In genomic region chr3:100102757-100103156, GRCh38 we compare ENCODE assay signal across 27 cellular contexts. TPM values are rescaled to one million over a fixed set of nuclear protein-coding genes. Genes with fewer than 3 reads are reported as not detected.
A peak's percentile ranks its signal among the peaks of the same experiment; 100 is the strongest.
DNase-seq lines count a peak whose midpoint lies in the region; ATAC-seq, FAIRE-seq and TF ChIP-seq lines count a peak whose summit lies in the region.
"Had no signal": no experiment of that assay in that cellular context is flagged by ENCODE, and none has a peak within 500 bp of the region (broad histone marks: within the 10 kb centered on the region; RNA-seq: fewer than 3 reads in every experiment).

No MANE protein-coding gene starts in this region.

- FAIRE-seq in GM19239 (lab: Jason Lieb, UNC) = peak; percentile 68
- FAIRE-seq in bronchial epithelial cell (lab: Jason Lieb, UNC) = peak; percentile 52
- FAIRE-seq: A204.1 had no signal

- TF ChIP-seq CTCF in bronchial epithelial cell (IDR thresholded peaks at IDR 0.05; ENCODE audit: insufficient read depth, low read length, severe bottlenecking) (no peak), progenitor cell of endocrine pancreas (IDR thresholded peaks at IDR 0.05; ENCODE audit: unreplicated experiment) (no peak)

- no peak overlapping the region for H3K4me3 Mint-ChIP-seq in progenitor cell of endocrine pancreas (ENCODE audit: low read depth)
- H3K4me3 Mint-ChIP-seq: activated CD4-positive, alpha-beta T cell treated with anti-CD3 and anti-CD28 coated beads, Interleukin-2, amount 10 ng/mL, durations not matched to agents 7 days and 5 days; activated naive CD8-positive, alpha-beta T cell; activated T-helper 17 cell treated with anti-CD3 and anti-CD28 coated beads, Interleukin-2, amount 50 U/mL, for 72 hours; T-helper 2 cell treated with Interferon-gamma antibody and Interleukin-4, amounts not matched to agents 5 μg/mL and 100 μg/mL, for 36 hours had no signal

- no peak for ATAC-seq in HG02763 (IDR thresholded peaks at IDR 0.05; ENCODE audit: unreplicated experiment)
- ATAC-seq: activated T-helper 17 cell treated with anti-CD3 and anti-CD28 coated beads, Interleukin-2, amount 50 U/mL, for 72 hours; mucosa of descending colon had no signal

- DNase-seq in DMS 273 (lab: John Stamatoyannopoulos, UW; ENCODE audit: unreplicated experiment) = peak; percentile 58
- DNase-seq in DMS 273 treated with DMSO at 0.1 percent for 48 hours (lab: John Stamatoyannopoulos, UW) = no peak
- no peak for DNase-seq in GM19239 (ENCODE audit: insufficient read length, low spot score)
- no peak for DNase-seq in bronchial epithelial cell (ENCODE audit: low read depth)
- no peak for DNase-seq in progenitor cell of endocrine pancreas (ENCODE audit: low spot score, unreplicated experiment)
- DNase-seq in islet precursor cell = no peak
- DNase-seq in head of caudate nucleus = no peak
- DNase-seq: activated CD4-positive, alpha-beta T cell treated with anti-CD3 and anti-CD28 coated beads, Interleukin-2, amount 10 ng/mL, durations not matched to agents 7 days and 5 days; activated CD8-positive, alpha-beta memory T cell treated with anti-CD3 and anti-CD28 coated beads, Interleukin-2, amount 50 U/mL, for 48 hours; AML-193; DMS79; effector CD8-positive, alpha-beta T cell; erythroblast; foreskin fibroblast; GOT3; hypothalamus; mucosa of descending colon; MV-4-11; NCI-H1694 treated with DMSO at 0.1 percent for 48 hours; NCI-H2171 treated with DMSO at 0.1 percent for 48 hours; NCI-H524 treated with DMSO at 0.1 percent for 48 hours; upper lobe of left lung had no signal

- peaks cover 3% of the 10 kb centered on the region for H3K36me3 Mint-ChIP-seq in progenitor cell of endocrine pancreas (ENCODE audit: insufficient read depth)

- H3K9me3 Mint-ChIP-seq in progenitor cell of endocrine pancreas (ENCODE audit: low read depth) = peaks cover 4% of the 10 kb centered on the region
- H3K9me3 Mint-ChIP-seq: activated T-helper 17 cell treated with anti-CD3 and anti-CD28 coated beads, Interleukin-2, amount 50 U/mL, for 72 hours had no signal

- no peak overlapping the region for H3K4me3 ChIP-seq in bronchial epithelial cell (ENCODE audit: low read depth, low read length)
- H3K4me3 ChIP-seq: mucosa of descending colon, upper lobe of left lung had no signal

- peaks cover 76% of the 10 kb centered on the region for H3K4me1 Mint-ChIP-seq in progenitor cell of endocrine pancreas (ENCODE audit: low read depth)

- H3K27me3 ChIP-seq in bronchial epithelial cell (ENCODE audit: control insufficient read depth, insufficient read depth, low read length) = no peaks in the 10 kb centered on the region
- H3K27me3 ChIP-seq: upper lobe of left lung had no signal

- peak overlapping the region; percentile 94 for H3K27ac Mint-ChIP-seq in progenitor cell of endocrine pancreas
- H3K27ac Mint-ChIP-seq: activated CD4-positive, alpha-beta T cell treated with anti-CD3 and anti-CD28 coated beads, Interleukin-2, amount 10 ng/mL, durations not matched to agents 7 days and 5 days; activated naive CD8-positive, alpha-beta T cell; activated T-helper 17 cell treated with anti-CD3 and anti-CD28 coated beads, Interleukin-2, amount 50 U/mL, for 72 hours; T-helper 2 cell treated with Interferon-gamma antibody and Interleukin-4, amounts not matched to agents 5 μg/mL and 100 μg/mL, for 36 hours had no signal

- no peaks in the 10 kb centered on the region for H3K36me3 ChIP-seq in bronchial epithelial cell (ENCODE audit: control insufficient read depth, insufficient read depth, low read length)
- H3K36me3 ChIP-seq: upper lobe of left lung had no signal

- no peaks in the 10 kb centered on the region for H3K27me3 Mint-ChIP-seq in progenitor cell of endocrine pancreas
- H3K27me3 Mint-ChIP-seq: activated CD4-positive, alpha-beta T cell treated with anti-CD3 and anti-CD28 coated beads, Interleukin-2, amount 10 ng/mL, durations not matched to agents 7 days and 5 days; activated naive CD8-positive, alpha-beta T cell; activated T-helper 17 cell treated with anti-CD3 and anti-CD28 coated beads, Interleukin-2, amount 50 U/mL, for 72 hours had no signal

- intact Hi-C loops in head of caudate nucleus (cut with DNase I) = no loop called here

RNA-seq across cellular contexts. Expression of gene FILIP1L, which starts 11.5 kb away (rescaled TPM):
- total RNA-seq in bronchial epithelial cell (1.1 and 6.3 TPM in 2 replicates), progenitor cell of endocrine pancreas (19.4 and 29.6 TPM in 2 replicates)
